8 cellular contexts compared by ENCODE assay signal in the genomic region with DNA sequence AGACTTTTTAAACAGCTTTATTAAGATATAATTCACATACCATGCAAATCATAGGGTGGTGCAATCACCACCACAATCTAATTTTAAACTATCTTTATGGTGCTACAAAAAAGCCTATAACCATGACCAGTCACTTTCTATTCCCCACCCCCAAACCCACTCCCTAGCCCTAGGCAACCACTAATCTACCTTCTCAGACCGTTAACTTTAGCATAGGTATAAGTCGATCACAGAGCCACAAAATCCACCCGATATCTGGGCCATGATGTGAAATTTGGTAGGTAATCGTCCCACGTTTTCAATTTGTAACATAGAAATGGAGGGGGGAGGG. TPM values are rescaled to one million over a fixed set of nuclear protein-coding genes. Genes with fewer than 3 reads are reported as not detected.
DNase-seq lines count a peak whose midpoint lies in the region; ATAC-seq, FAIRE-seq and TF ChIP-seq lines count a peak whose summit lies in the region.

No MANE protein-coding gene starts in this region.

- H4K20me1 ChIP-seq in HCT116 (ENCODE audit: insufficient read depth) (no peaks in the 10 kb centered on the region; the same call in 1 of the 2 replicates), OCI-LY3 (ENCODE audit: insufficient read depth, low read length) (0 out of 2 replicates have a peak, but pooled peaks cover 4% of the 10 kb centered on the region)

- peaks cover 0 to 2% (median 0%) of the 10 kb centered on the region in 7 donors for H3K9me3 Mint-ChIP-seq in CD14-positive monocyte

- TF ChIP-seq CTCF in CD14-positive monocyte (IDR thresholded peaks at IDR 0.05) = no peak
- TF ChIP-seq CTCF in HCT116 (IDR thresholded peaks at IDR 0.05 in 2 of 3, conservative IDR thresholded peaks at IDR 0.05 in 1 of 3; ENCODE audit: borderline replicate concordance in 1 of 3, insufficient read depth in 1 of 3, low read depth in 2 of 3, low read length in 2 of 3) = no peak
- no peak for TF ChIP-seq CTCF in OCI-LY3 (IDR thresholded peaks at IDR 0.05; ENCODE audit: low read depth, low read length)
- no peak for TF ChIP-seq CTCF in epithelial cell of esophagus (IDR thresholded peaks at IDR 0.05; ENCODE audit: insufficient read depth, low read depth, low read length, missing control alignments)
- no peak for TF ChIP-seq CTCF in pancreas (IDR thresholded peaks at IDR 0.05)

- POLR2A ChIA-PET in HCT116 (lab: Charles Lee) = no interaction called here

- H3K4me1 ChIP-seq in HCT116 (ENCODE audit: control insufficient read depth in 1 of 2, insufficient read depth in 2 of 2, low read length in 2 of 2) (peaks cover 2 to 15% of the 10 kb centered on the region in 2 experiments; a peak in 3 of 4 replicates), OCI-LY3 (ENCODE audit: low read length) (peaks cover 6% of the 10 kb centered on the region), pancreas (peaks cover 8 to 20% (median 14%) of the 10 kb centered on the region in 3 donors)

- H3K27me3 ChIP-seq in HCT116 (ENCODE audit: insufficient read depth, low read length) = no peaks in the 10 kb centered on the region
- no peaks in the 10 kb centered on the region for H3K27me3 ChIP-seq in OCI-LY3 (ENCODE audit: low read depth, low read length)
- no peaks in the 10 kb centered on the region for H3K27me3 ChIP-seq in pancreas

- H3K9me2 ChIP-seq in HCT116 (ENCODE audit: insufficient read depth) = no peaks in the 10 kb centered on the region

- BruUV-seq in HCT116 (replicated peaks; lab: Mats Ljungman, UMichigan) = TSS peak; percentile 96

- peaks cover 48 to 57% of the 10 kb centered on the region in 2 donors for H3K36me3 Mint-ChIP-seq in CD14-positive monocyte

- H3K27ac ChIP-seq in HCT116 (ENCODE audit: low read depth, low read length) (peak overlapping the region; percentile 49), OCI-LY3 (ENCODE audit: low read length) (peak overlapping the region; percentile 76), pancreas (peak overlapping the region; percentile 81 to 90 (median 88))

- H3K27me3 Mint-ChIP-seq in CD14-positive monocyte (ENCODE audit: low read depth in 3 of 3) = peaks cover 0 to 2% (median 2%) of the 10 kb centered on the region in 3 donors

- peaks cover 13% of the 10 kb centered on the region for H3K4me1 Mint-ChIP-seq in CD14-positive monocyte

- no peak for TF ChIP-seq POLR2A in HCT116 (IDR thresholded peaks at IDR 0.05; ENCODE audit: borderline replicate concordance, extremely low read depth, insufficient read depth, insufficient read length)

- H3K9me3 ChIP-seq in HCT116 (ENCODE audit: control insufficient read depth in 1 of 2, insufficient read depth in 1 of 2, low read depth in 1 of 2, low read length in 2 of 2) (no peaks in the 10 kb centered on the region), OCI-LY3 (ENCODE audit: insufficient read depth, low read length) (no peaks in the 10 kb centered on the region), pancreas (no peaks in the 10 kb centered on the region)

- peak overlapping the region; percentile 99 for H3K27ac Mint-ChIP-seq in CD14-positive monocyte

- RAD21 ChIA-PET in HCT116 (lab: Charles Lee; ENCODE audit: low non-redundant PET in 1 of 2, low total read pairs in 2 of 2, uncharacterized antibody in 2 of 2, unreplicated experiment in 2 of 2) = no interaction called here

- no peak for FAIRE-seq in pancreas (lab: Jason Lieb, UNC)

- no peak for TF ChIP-seq RAD21 in HCT116 (IDR thresholded peaks at IDR 0.05; ENCODE audit: low read depth)

- H3K4me2 ChIP-seq in HCT116 (ENCODE audit: low read length) (peak overlapping the region; percentile 90), OCI-LY3 (ENCODE audit: low read length) (peak overlapping the region; percentile 93)

- intact Hi-C loops in CD14-positive monocyte (cut with micrococcal nuclease) = loop anchor here in 1 of 2 donors (10.0 kb wide), 1 partner anchor 760 kb away; a partner anchor contains a TSS
- intact Hi-C loops in HCT116 (cut with micrococcal nuclease) = no loop called here
- intact Hi-C loops in pancreas (cut with DNase I) = no loop called here

- H3K79me2 ChIP-seq in HCT116 (ENCODE audit: insufficient read depth, low read length) = peaks cover 82% of the 10 kb centered on the region
- H3K79me2 ChIP-seq in OCI-LY3 (ENCODE audit: low read length) = peaks cover 59% of the 10 kb centered on the region

- H2AFZ ChIP-seq in HCT116 (ENCODE audit: low read depth, low read length, poor library complexity, severe bottlenecking) (no peak overlapping the region), OCI-LY3 (ENCODE audit: low read depth, low read length) (peak overlapping the region; percentile 78; the same call in 1 of the 2 replicates)

- H3K9ac ChIP-seq in HCT116 (ENCODE audit: low read length) = peak overlapping the region; percentile 91
- H3K9ac ChIP-seq in OCI-LY3 (ENCODE audit: low read length) = peak overlapping the region; percentile 83

- ATAC-seq in HCT116 (peak; percentile 33), pancreas (peak in 3 of 4 donors; percentile 3 to 11 (median 8))

- WGBS in pancreas, 2 donors = 0 to 1% methylated on average over 5 of the region's 5 CpGs

- CTCF ChIA-PET in HCT116 (lab: Charles Lee) = no interaction called here

- DNase-seq in CD14-positive monocyte (ENCODE audit: low spot score) (no peak), HCT116 (ENCODE audit: low read depth, low spot score) (no peak), epithelial cell of esophagus (ENCODE audit: low read depth) (peak; percentile 24), pancreas (no peak), NCI-H2227 (lab: John Stamatoyannopoulos, UW; ENCODE audit: unreplicated experiment) (no peak), activated gamma-delta T cell treated with Interleukin-2 at 50 U/mL for 16 hours (no peak), cerebellar cortex (ENCODE audit: low spot score) (no peak)

- H3K36me3 ChIP-seq in HCT116 (ENCODE audit: control insufficient read depth in 1 of 2, insufficient read depth in 2 of 2, low read length in 2 of 2) (peaks cover 14 to 31% of the 10 kb centered on the region in 2 experiments), OCI-LY3 (replicated peaks; ENCODE audit: low read depth, low read length) (peaks cover 7% of the 10 kb centered on the region), pancreas (peaks cover 0 to 24% (median 0%) of the 10 kb centered on the region in 3 donors)

- H3K4me3 Mint-ChIP-seq in CD14-positive monocyte = peak overlapping the region; percentile 97 to 99

- H3K4me3 ChIP-seq in HCT116 (replicated peaks in 1 of 2; ENCODE audit: low read depth in 1 of 2, low read length in 2 of 2) = peak overlapping the region; percentile 90 to 98
- peak overlapping the region; percentile 95 for H3K4me3 ChIP-seq in OCI-LY3 (ENCODE audit: low read length)
- peak overlapping the region; percentile 91 for H3K4me3 ChIP-seq in epithelial cell of esophagus (ENCODE audit: low read length)
- peak overlapping the region; percentile 46 to 94 (median 78) for H3K4me3 ChIP-seq in pancreas

TF ChIP-seq in HCT116, 20 proteins besides CTCF, POLR2A, EP300 and RAD21 (continues in another document):
- TF ChIP-seq SRF (IDR thresholded peaks at IDR 0.05; ENCODE audit: low read depth) (no peak), SP1 (IDR thresholded peaks at IDR 0.05; ENCODE audit: low read depth) (no peak), TCF7L2 (IDR thresholded peaks at IDR 0.05; ENCODE audit: borderline replicate concordance, extremely low read depth, insufficient read depth, insufficient read length) (no peak), POLR2AphosphoS5 (IDR thresholded peaks at IDR 0.05; ENCODE audit: low read depth, low read length) (no peak), EGR1 (IDR thresholded peaks at IDR 0.05; ENCODE audit: low read depth) (no peak), CBX3 (IDR thresholded peaks at IDR 0.05; ENCODE audit: low read depth) (no peak), ELF1 (IDR thresholded peaks at IDR 0.05; ENCODE audit: borderline replicate concordance, low read depth) (no peak), SIN3A (IDR thresholded peaks at IDR 0.05; ENCODE audit: low read depth) (no peak), JUND (IDR thresholded peaks at IDR 0.05) (no peak; the same call in 1 of the 2 replicates), CEBPB (IDR thresholded peaks at IDR 0.05; ENCODE audit: low read depth) (no peak), EZH2 (IDR thresholded peaks at IDR 0.05) (no peak), ZFX (IDR thresholded peaks at IDR 0.05) (no peak), YY1 (IDR thresholded peaks at IDR 0.05; ENCODE audit: extremely low read depth, insufficient replicate concordance, low read depth, low read length) (no peak)
- TF ChIP-seq, protein P1, sequence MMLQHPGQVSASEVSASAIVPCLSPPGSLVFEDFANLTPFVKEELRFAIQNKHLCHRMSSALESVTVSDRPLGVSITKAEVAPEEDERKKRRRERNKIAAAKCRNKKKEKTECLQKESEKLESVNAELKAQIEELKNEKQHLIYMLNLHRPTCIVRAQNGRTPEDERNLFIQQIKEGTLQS (IDR thresholded peaks at IDR 0.05) = no peak
- TF ChIP-seq, protein P2, sequence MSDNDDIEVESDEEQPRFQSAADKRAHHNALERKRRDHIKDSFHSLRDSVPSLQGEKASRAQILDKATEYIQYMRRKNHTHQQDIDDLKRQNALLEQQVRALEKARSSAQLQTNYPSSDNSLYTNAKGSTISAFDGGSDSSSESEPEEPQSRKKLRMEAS (IDR thresholded peaks at IDR 0.05) = no peak

RNA-seq across cellular contexts. Expression of a gene that starts 0.5 kb away (rescaled TPM):
- polyA plus RNA-seq in CD14-positive monocyte = 1 to 10 TPM; 3.4 to 5.1 TPM
- total RNA-seq in HCT116 (2021; ENCODE audit: unreplicated experiment) = 53.3 TPM
- polyA plus RNA-seq in HCT116 (2012) = 31.3 and 34.9 TPM in 2 replicates
- 10 to 100 TPM; 11.9 to 19.0 (median 17.1) TPM for total RNA-seq in pancreas
- 10 to 100 TPM; 14.8 to 16.0 TPM for polyA plus RNA-seq in pancreas

RNA-seq across cellular contexts. Expression of a gene that starts 44.9 kb away (rescaled TPM):
- not detected for polyA plus RNA-seq in CD14-positive monocyte
- 1.0 TPM for total RNA-seq in HCT116 (2021; ENCODE audit: unreplicated experiment)
- 1.00 and 1.3 TPM in 2 replicates for polyA plus RNA-seq in HCT116 (2012)
- 1 to 10 TPM in 3 of 6 donors, under 1 TPM in 3; 0.15 to 1.4 (median 0.99) TPM for total RNA-seq in pancreas
- 1 to 10 TPM; 1.7 to 1.9 TPM for polyA plus RNA-seq in pancreas
